In genomic region chr5:102867999-102868662, GRCh38 we compare ENCODE assay signal across 13 cellular contexts.
DNase-seq lines count a peak whose midpoint lies in the region; ATAC-seq and TF ChIP-seq lines count a peak whose summit lies in the region.
"Had no signal": no experiment of that assay in that cellular context is flagged by ENCODE, and none has a peak within 500 bp of the region (broad histone marks: within the 10 kb centered on the region; RNA-seq: fewer than 3 reads in every experiment).

No MANE protein-coding gene starts in this region.

- H3K4me1 Mint-ChIP-seq in natural killer cell: peaks cover 36 to 49% of the 10 kb centered on the region in 2 donors
- H3K4me1 Mint-ChIP-seq in activated CD4-positive, alpha-beta T cell treated with anti-CD3 and anti-CD28 coated beads, Interleukin-2, amount 10 ng/mL, durations not matched to agents 7 days and 5 days: peaks cover 9% of the 10 kb centered on the region
- H3K4me1 Mint-ChIP-seq in CD8-positive, alpha-beta T cell (ENCODE audit: low read depth): peaks cover 13% of the 10 kb centered on the region

- H3K4me3 Mint-ChIP-seq in natural killer cell: peak overlapping the region; percentile 72
- no peak overlapping the region for H3K4me3 Mint-ChIP-seq in activated CD4-positive, alpha-beta T cell treated with anti-CD3 and anti-CD28 coated beads, Interleukin-2, amount 10 ng/mL, durations not matched to agents 7 days and 5 days
- H3K4me3 Mint-ChIP-seq in CD8-positive, alpha-beta T cell: no peak overlapping the region
- H3K4me3 Mint-ChIP-seq: activated CD4-positive, alpha-beta memory T cell treated with anti-CD3 and anti-CD28 coated beads, Interleukin-2, amount 10 ng/mL, durations not matched to agents 7 days and 5 days; activated naive CD8-positive, alpha-beta T cell treated with anti-CD3 and anti-CD28 coated beads, Interleukin-2, amount 10 ng/mL, durations not matched to agents 7 days and 5 days had no signal

- H3K27ac ChIP-seq in HEK293 (ENCODE audit: extremely low read depth, low read depth, low read length): no peak overlapping the region
- H3K27ac ChIP-seq in CD8-positive, alpha-beta T cell (ENCODE audit: low read depth, low read length): no peak overlapping the region
- H3K27ac ChIP-seq: skin epidermis had no signal

- H3K27ac Mint-ChIP-seq in natural killer cell: peak overlapping the region; percentile 14 to 20
- no peak overlapping the region for H3K27ac Mint-ChIP-seq in activated CD4-positive, alpha-beta T cell treated with anti-CD3 and anti-CD28 coated beads, Interleukin-2, amount 10 ng/mL, durations not matched to agents 7 days and 5 days
- no peak overlapping the region for H3K27ac Mint-ChIP-seq in CD8-positive, alpha-beta T cell
- H3K27ac Mint-ChIP-seq: activated CD4-positive, alpha-beta memory T cell treated with anti-CD3 and anti-CD28 coated beads, Interleukin-2, amount 10 ng/mL, durations not matched to agents 7 days and 5 days; activated naive CD8-positive, alpha-beta T cell treated with anti-CD3 and anti-CD28 coated beads, Interleukin-2, amount 10 ng/mL, durations not matched to agents 7 days and 5 days had no signal

- H3K36me3 Mint-ChIP-seq in natural killer cell: peaks cover 14% of the 10 kb centered on the region
- peaks cover 12% of the 10 kb centered on the region for H3K36me3 Mint-ChIP-seq in activated CD4-positive, alpha-beta T cell treated with anti-CD3 and anti-CD28 coated beads, Interleukin-2, amount 10 ng/mL, durations not matched to agents 7 days and 5 days (ENCODE audit: low read depth)
- peaks cover 16% of the 10 kb centered on the region for H3K36me3 Mint-ChIP-seq in CD8-positive, alpha-beta T cell

- H3K9me3 ChIP-seq in HEK293 (ENCODE audit: control insufficient read depth, insufficient read depth, low read depth, low read length): no peaks in the 10 kb centered on the region
- H3K9me3 ChIP-seq in CD8-positive, alpha-beta T cell (ENCODE audit: low read length): no peaks in the 10 kb centered on the region

- H3K27me3 Mint-ChIP-seq in natural killer cell (ENCODE audit: low read depth in 2 of 2): no peaks in the 10 kb centered on the region
- H3K27me3 Mint-ChIP-seq in activated CD4-positive, alpha-beta T cell treated with anti-CD3 and anti-CD28 coated beads, Interleukin-2, amount 10 ng/mL, durations not matched to agents 7 days and 5 days: peaks cover 16% of the 10 kb centered on the region
- peaks cover 23% of the 10 kb centered on the region for H3K27me3 Mint-ChIP-seq in CD8-positive, alpha-beta T cell (ENCODE audit: low read depth)

- TF ChIP-seq CTCF in HEK293 (tag by site-specific recombination; IDR thresholded peaks at IDR 0.05) (no peak), natural killer cell (IDR thresholded peaks at IDR 0.05) (no peak)
- no peak for TF ChIP-seq CTCF in CD8-positive, alpha-beta T cell (IDR thresholded peaks at IDR 0.05)

- CTCF ChIA-PET in HEK293 (lab: Yijun Ruan, JAX): interaction anchor here (0.8 to 1.3 kb wide), 2 partner anchors 11 to 121 kb away, joined by 3 to 9 read pairs; no protein-coding TSS in a partner anchor
- CTCF ChIA-PET in activated CD4-positive, alpha-beta T cell treated with anti-CD3 and anti-CD28 coated beads, Interleukin-2, amount 10 ng/mL, durations not matched to agents 7 days and 5 days (lab: Charles Lee): interaction anchor here (0.7 kb wide), 1 partner anchor 13 kb away, joined by 3 read pairs; no protein-coding TSS in a partner anchor
- CTCF ChIA-PET in CD8-positive, alpha-beta T cell (lab: Charles Lee): interaction anchor here (1.0 to 3.1 kb wide), 3 partner anchors 11 to 272 kb away, joined by 3 to 6 read pairs (median 3); no protein-coding TSS in a partner anchor

- DNase-seq in EH (ENCODE audit: low read depth): peak; percentile 41
- peak; percentile 44 for DNase-seq in astrocyte of the hippocampus (ENCODE audit: low read depth, low spot score)
- no peak for DNase-seq in natural killer cell
- DNase-seq in activated CD4-positive, alpha-beta T cell treated with anti-CD3 and anti-CD28 coated beads, Interleukin-2, amount 10 ng/mL, durations not matched to agents 7 days and 5 days: no peak
- no peak for DNase-seq in activated CD8-positive, alpha-beta memory T cell treated with anti-CD3 and anti-CD28 coated beads, Interleukin-2, amount 50 U/mL, for 4 hours
- no peak for DNase-seq in CD8-positive, alpha-beta T cell
- DNase-seq: activated CD4-positive, alpha-beta memory T cell treated with anti-CD3 and anti-CD28 coated beads, Interleukin-2, amount 10 ng/mL, durations not matched to agents 7 days and 5 days; activated naive CD8-positive, alpha-beta T cell treated with anti-CD3 and anti-CD28 coated beads, Interleukin-2, amount 10 ng/mL, durations not matched to agents 7 days and 5 days; Calu3; HCEC 1CT had no signal

- no peaks in the 10 kb centered on the region for H3K36me3 ChIP-seq in HEK293 (ENCODE audit: control insufficient read depth in 2 of 2, insufficient read depth in 1 of 2, low read length in 2 of 2)
- H3K36me3 ChIP-seq in CD8-positive, alpha-beta T cell (ENCODE audit: insufficient read depth, low read length): no peaks in the 10 kb centered on the region

- POLR2A ChIA-PET in HEK293 (lab: Yijun Ruan, JAX): no interaction called here
- POLR2A ChIA-PET in activated CD4-positive, alpha-beta T cell treated with anti-CD3 and anti-CD28 coated beads, Interleukin-2, amount 10 ng/mL, durations not matched to agents 7 days and 5 days (lab: Charles Lee): no interaction called here
- POLR2A ChIA-PET in CD8-positive, alpha-beta T cell (lab: Charles Lee): no interaction called here

- H3K27me3 ChIP-seq in CD8-positive, alpha-beta T cell (ENCODE audit: insufficient read depth, low read length): peaks cover 21% of the 10 kb centered on the region

- ATAC-seq in natural killer cell (no peak), HG03045 (IDR thresholded peaks at IDR 0.05; ENCODE audit: unreplicated experiment) (no peak)
- ATAC-seq in CD8-positive, alpha-beta T cell: no peak

- H3K4me3 ChIP-seq in HEK293 (ENCODE audit: low read depth, low read length): no peak overlapping the region
- no peak overlapping the region for H3K4me3 ChIP-seq in CD8-positive, alpha-beta T cell (ENCODE audit: low read depth, low read length)
- H3K4me3 ChIP-seq: skin epidermis had no signal

- peaks cover 29% of the 10 kb centered on the region for H3K4me1 ChIP-seq in HEK293 (ENCODE audit: control insufficient read depth, insufficient read depth, low read length)
- peaks cover 10% of the 10 kb centered on the region for H3K4me1 ChIP-seq in CD8-positive, alpha-beta T cell (ENCODE audit: insufficient read depth, low read length)

- intact Hi-C loops in natural killer cell (cut with micrococcal nuclease): loop anchor here (2.0 to 10.0 kb wide), 4 partner anchors 21 to 257 kb away; partner anchors contain the start of genes GIN1 and PPIP5K2
- intact Hi-C loops in CD8-positive, alpha-beta T cell (cut with DNase I, micrococcal nuclease): no loop called here

- H3K9me3 Mint-ChIP-seq in natural killer cell: peaks cover 0 to 2% of the 10 kb centered on the region in 2 donors
- H3K9me3 Mint-ChIP-seq in activated CD4-positive, alpha-beta T cell treated with anti-CD3 and anti-CD28 coated beads, Interleukin-2, amount 10 ng/mL, durations not matched to agents 7 days and 5 days: peaks cover 2% of the 10 kb centered on the region
- H3K9me3 Mint-ChIP-seq in CD8-positive, alpha-beta T cell: no peaks in the 10 kb centered on the region
- H3K9me3 Mint-ChIP-seq: activated CD4-positive, alpha-beta memory T cell treated with anti-CD3 and anti-CD28 coated beads, Interleukin-2, amount 10 ng/mL, durations not matched to agents 7 days and 5 days; activated naive CD8-positive, alpha-beta T cell treated with anti-CD3 and anti-CD28 coated beads, Interleukin-2, amount 10 ng/mL, durations not matched to agents 7 days and 5 days had no signal

TF ChIP-seq in HEK293, 187 proteins besides CTCF, POLR2A, EP300 and RAD21:
- TF ChIP-seq ZNF366 (tag by site-specific recombination; conservative IDR thresholded peaks at IDR 0.05) (peak; percentile 38; the same call in 1 of the 2 replicates), SP7 (tag by site-specific recombination; IDR thresholded peaks at IDR 0.05) (0 out of 2 replicates have a peak, but pooled peaks have one; percentile 19), PRDM1 (tag by site-specific recombination; IDR thresholded peaks at IDR 0.05) (peak; percentile 59), FEZF1 (tag by site-specific recombination; IDR thresholded peaks at IDR 0.05) (peak; percentile 6; the same call in 1 of the 2 replicates), SCRT1 (tag by site-specific recombination; IDR thresholded peaks at IDR 0.05; ENCODE audit: borderline replicate concordance) (no peak)

Comparison
In these comparisons a context has a peak if more than half of its experiments do, and no peak if none do; other contexts are left out.
1. DNase-seq: peak in EH (single experiment) and astrocyte of the hippocampus (single experiment); none in natural killer cell (single experiment), activated CD4-positive, alpha-beta T cell treated with anti-CD3 and anti-CD28 coated beads, Interleukin-2, amount 10 ng/mL, durations not matched to agents 7 days and 5 days (single experiment), activated CD8-positive, alpha-beta memory T cell treated with anti-CD3 and anti-CD28 coated beads, Interleukin-2, amount 50 U/mL, for 4 hours (single experiment) and CD8-positive, alpha-beta T cell (0 of 7).
2. H3K27ac Mint-ChIP-seq: peak in natural killer cell (2 of 2); none in activated CD4-positive, alpha-beta T cell treated with anti-CD3 and anti-CD28 coated beads, Interleukin-2, amount 10 ng/mL, durations not matched to agents 7 days and 5 days (single experiment) and CD8-positive, alpha-beta T cell (single experiment).